In the genomic region with DNA sequence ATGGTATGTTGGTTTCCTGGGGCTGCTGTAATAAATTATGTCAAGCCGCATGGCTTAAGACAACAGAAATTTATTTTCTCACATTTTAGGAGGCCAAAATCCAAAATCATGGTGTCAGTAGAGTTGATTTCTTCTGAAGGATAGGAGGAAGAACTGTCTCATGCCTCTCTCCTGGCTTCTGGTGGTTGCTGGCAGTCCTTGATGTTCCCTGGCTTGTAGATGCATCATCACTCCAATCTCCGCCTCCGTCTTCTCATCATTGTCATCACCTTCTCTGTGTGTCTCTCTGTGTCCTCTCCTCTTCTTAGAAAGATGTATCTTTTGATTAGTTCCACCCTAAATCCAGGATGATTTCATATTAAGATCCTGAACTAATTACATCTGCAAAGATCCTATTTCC, we compare ENCODE assay signal across 18 cellular contexts.
DNase-seq lines count a peak whose midpoint lies in the region; TF ChIP-seq lines count a peak whose summit lies in the region.
"Had no signal": no experiment of that assay in that cellular context is flagged by ENCODE, and none has a peak within 500 bp of the region (broad histone marks: within the 10 kb centered on the region; RNA-seq: fewer than 3 reads in every experiment).

No MANE protein-coding gene starts in this region.

- H3K36me3 ChIP-seq in OCI-LY3 (replicated peaks; ENCODE audit: low read depth, low read length) (no peaks in the 10 kb centered on the region), osteoblast (ENCODE audit: insufficient read depth, low read length) (no peaks in the 10 kb centered on the region), WERI-Rb-1 (no peaks in the 10 kb centered on the region)
- H3K36me3 ChIP-seq: BLaER1 treated with 17β-estradiol and CSF1 and Interleukin-3, amounts not matched to agents 10 nM and 100 nM had no signal

- H3K4me3 ChIP-seq in OCI-LY3 (ENCODE audit: low read length) (no peak overlapping the region), dorsolateral prefrontal cortex (no peak overlapping the region), osteoblast (ENCODE audit: insufficient read depth, low read length) (no peak overlapping the region), WERI-Rb-1 (ENCODE audit: low read depth, low read length) (no peak overlapping the region)
- H3K4me3 ChIP-seq: A549; BLaER1 treated with 17β-estradiol and CSF1 and Interleukin-3, amounts not matched to agents 10 nM and 100 nM; GM12878 had no signal

- intact Hi-C loops in dorsolateral prefrontal cortex (cut with DNase I), result loop anchor here in 1 of 2 donors (2.0 to 5.0 kb wide), 2 partner anchors 96 to 279 kb away; no protein-coding TSS in a partner anchor

- H3K4me2 ChIP-seq in OCI-LY3 (ENCODE audit: low read length) (peak overlapping the region; percentile 66), osteoblast (ENCODE audit: insufficient read depth, low read length) (no peak overlapping the region)
- H3K4me2 ChIP-seq: A549; BLaER1 treated with 17β-estradiol and CSF1 and Interleukin-3, amounts not matched to agents 10 nM and 100 nM had no signal

- H3K27me3 ChIP-seq in OCI-LY3 (ENCODE audit: low read depth, low read length) (no peaks in the 10 kb centered on the region), dorsolateral prefrontal cortex (no peaks in the 10 kb centered on the region), osteoblast (ENCODE audit: insufficient read depth, low read length) (peaks cover 13% of the 10 kb centered on the region), WERI-Rb-1 (ENCODE audit: insufficient read depth, low read depth, severe bottlenecking) (peaks cover 14% of the 10 kb centered on the region)
- H3K27me3 ChIP-seq: BLaER1 treated with 17β-estradiol and CSF1 and Interleukin-3, amounts not matched to agents 10 nM and 100 nM had no signal

- TF ChIP-seq CTCF in OCI-LY3 (IDR thresholded peaks at IDR 0.05; ENCODE audit: low read depth, low read length), result no peak
- TF ChIP-seq CTCF in dorsolateral prefrontal cortex (IDR thresholded peaks at IDR 0.05 in 54 of 56, conservative IDR thresholded peaks at IDR 0.05 in 2 of 56; ENCODE audit: low read depth in 1 of 56, partially characterized antibody in 56 of 56), result no peak
- TF ChIP-seq CTCF in osteoblast (IDR thresholded peaks at IDR 0.05; ENCODE audit: extremely low read depth, low read depth, low read length), result no peak
- TF ChIP-seq CTCF in WERI-Rb-1 (IDR thresholded peaks at IDR 0.05; ENCODE audit: low read depth, low read length), result no peak

- peak in 4 of 10 donors; percentile 39 to 62 (median 48) for DNase-seq in dorsolateral prefrontal cortex
- peak; percentile 9 for DNase-seq in osteoblast (ENCODE audit: insufficient read length, low spot score, missing footprints)
- DNase-seq in WERI-Rb-1, result no peak
- no peak for DNase-seq in GDM1 (lab: John Stamatoyannopoulos, UW)
- no peak for DNase-seq in NCI-H446 (lab: John Stamatoyannopoulos, UW)
- DNase-seq: AML-193; Caco-2; Calu3; CD4-positive, alpha-beta T cell; CD8-positive, alpha-beta T cell; DMS79 treated with DMSO at 0.1 percent for 48 hours had no signal

- H3K79me2 ChIP-seq in OCI-LY3 (ENCODE audit: low read length) (no peaks in the 10 kb centered on the region), osteoblast (ENCODE audit: insufficient read depth, low read length) (no peaks in the 10 kb centered on the region)

- H3K4me1 ChIP-seq in OCI-LY3 (ENCODE audit: low read length) (peaks cover 46% of the 10 kb centered on the region), osteoblast (ENCODE audit: insufficient read depth, low read length) (no peaks in the 10 kb centered on the region)
- H3K4me1 ChIP-seq: A549; BLaER1 treated with 17β-estradiol and CSF1 and Interleukin-3, amounts not matched to agents 10 nM and 100 nM; Caco-2 had no signal

- no peaks in the 10 kb centered on the region for H3K9me3 ChIP-seq in OCI-LY3 (ENCODE audit: insufficient read depth, low read length)
- H3K9me3 ChIP-seq in osteoblast (ENCODE audit: low read depth, low read length), result no peaks in the 10 kb centered on the region
- H3K9me3 ChIP-seq in WERI-Rb-1 (ENCODE audit: severe bottlenecking), result no peaks in the 10 kb centered on the region
- H3K9me3 ChIP-seq: Caco-2 had no signal

- peak overlapping the region; percentile 81 for H3K27ac ChIP-seq in OCI-LY3 (ENCODE audit: low read length)
- peak overlapping the region in 53 of 59 donors; percentile 2 to 89 (median 68) for H3K27ac ChIP-seq in dorsolateral prefrontal cortex
- no peak overlapping the region for H3K27ac ChIP-seq in osteoblast (ENCODE audit: low read depth, low read length)
- peak overlapping the region; percentile 48 for H3K27ac ChIP-seq in temporal lobe (ENCODE audit: low read depth, low read length)
- H3K27ac ChIP-seq in WERI-Rb-1, result no peak overlapping the region
- H3K27ac ChIP-seq: 22Rv1; A549; BLaER1 treated with 17β-estradiol and CSF1 and Interleukin-3, amounts not matched to agents 10 nM and 100 nM; C4-2B had no signal

- H3K9ac ChIP-seq in OCI-LY3 (ENCODE audit: low read length), result no peak overlapping the region
- H3K9ac ChIP-seq: BLaER1 treated with 17β-estradiol and CSF1 and Interleukin-3, amounts not matched to agents 10 nM and 100 nM had no signal

- H2AFZ ChIP-seq in OCI-LY3 (ENCODE audit: low read depth, low read length) (no peak overlapping the region), osteoblast (ENCODE audit: low read length) (no peak overlapping the region)

- H4K20me1 ChIP-seq in OCI-LY3 (ENCODE audit: insufficient read depth, low read length) (no peaks in the 10 kb centered on the region), osteoblast (ENCODE audit: insufficient read depth, low read length) (no peaks in the 10 kb centered on the region)
- H4K20me1 ChIP-seq: BLaER1 treated with 17β-estradiol and CSF1 and Interleukin-3, amounts not matched to agents 10 nM and 100 nM had no signal

Comparison
In these comparisons a context has a peak if more than half of its experiments do, and no peak if none do; other contexts are left out.
1. H3K27ac ChIP-seq: peak in OCI-LY3 (single experiment), dorsolateral prefrontal cortex (53 of 59) and temporal lobe (single experiment); none in osteoblast (single experiment) and WERI-Rb-1 (single experiment).